In the genomic region with DNA sequence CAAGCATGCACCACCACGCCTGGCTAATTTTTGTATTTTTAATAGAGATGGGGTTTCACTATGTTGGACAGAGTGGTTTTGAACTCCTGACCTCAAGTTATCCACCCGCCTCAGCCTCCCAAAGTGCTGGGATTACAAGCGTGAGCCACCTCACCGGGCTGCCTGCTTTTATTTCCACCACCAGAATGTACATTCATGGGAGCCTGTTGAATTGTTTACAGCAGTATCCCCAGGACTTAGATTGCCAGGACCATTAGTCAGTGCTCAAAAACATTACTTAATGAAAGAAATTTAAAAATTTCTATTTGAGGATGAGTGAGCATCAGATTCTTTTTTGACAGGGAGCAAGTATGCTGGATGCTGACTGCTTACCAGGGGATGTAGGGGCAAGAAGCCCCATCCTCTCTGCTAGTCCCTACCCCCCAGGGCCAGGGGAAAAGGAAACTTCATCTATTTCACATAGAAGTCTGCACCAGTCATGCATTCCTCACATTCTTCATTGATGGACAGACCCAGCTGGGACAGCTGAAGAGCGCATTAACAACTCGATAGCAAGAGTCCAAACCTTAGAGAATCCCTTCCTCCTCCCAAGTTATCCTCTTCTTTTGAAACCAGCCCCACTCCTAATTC, we compare ENCODE assay signal across 17 cellular contexts. TPM values are rescaled to one million over a fixed set of nuclear protein-coding genes. Genes with fewer than 3 reads are reported as not detected.
A peak's percentile ranks its signal among the peaks of the same experiment; 100 is the strongest.
DNase-seq lines count a peak whose midpoint lies in the region; ATAC-seq and TF ChIP-seq lines count a peak whose summit lies in the region.
"Had no signal": no experiment of that assay in that cellular context is flagged by ENCODE, and none has a peak within 500 bp of the region (broad histone marks: within the 10 kb centered on the region; RNA-seq: fewer than 3 reads in every experiment).

No MANE protein-coding gene starts in this region.

- no peak overlapping the region for H3K23ac ChIP-seq in trophoblast cell (ENCODE audit: low read length)

- no peak overlapping the region for H3K14ac ChIP-seq in trophoblast cell (ENCODE audit: low read length)

- no peak overlapping the region for H3K18ac ChIP-seq in trophoblast cell (ENCODE audit: low read length)

- no peaks in the 10 kb centered on the region for H3K9me2 ChIP-seq in GM23248 (ENCODE audit: insufficient read depth)

- H2AFZ ChIP-seq in GM23248 (peak overlapping the region; percentile 25; the same call in 1 of the 2 replicates), trophoblast cell (ENCODE audit: insufficient read depth, low read length, poor library complexity) (no peak overlapping the region)

- no peak overlapping the region for H3K4ac ChIP-seq in trophoblast cell (ENCODE audit: low read depth, low read length)

- peaks cover 19% of the 10 kb centered on the region for H3K4me1 ChIP-seq in GM23248 (ENCODE audit: insufficient read depth)
- H3K4me1 ChIP-seq in SJSA1 (replicated peaks) = peaks cover 26% of the 10 kb centered on the region
- no peaks in the 10 kb centered on the region for H3K4me1 ChIP-seq in trophoblast cell (ENCODE audit: control insufficient read depth in 1 of 2, insufficient read depth in 2 of 2, low read length in 2 of 2)
- no peaks in the 10 kb centered on the region for H3K4me1 ChIP-seq in breast epithelium
- H3K4me1 ChIP-seq: colonic mucosa, gastrocnemius medialis had no signal

- ATAC-seq in GM21367 (IDR thresholded peaks at IDR 0.05; ENCODE audit: unreplicated experiment) = no peak
- ATAC-seq: activated CD8-positive, alpha-beta T cell treated with anti-CD3 and anti-CD28 coated beads, Interleukin-2, amount 10 ng/mL, durations not matched to agents 7 days and 5 days; gastrocnemius medialis; left colon had no signal

- H4K8ac ChIP-seq in trophoblast cell (ENCODE audit: low read depth, low read length) = no peak overlapping the region

- H3K9ac ChIP-seq in GM23248 (no peak overlapping the region), trophoblast cell (ENCODE audit: low read length) (no peak overlapping the region)

- TF ChIP-seq POLR2A in breast epithelium (IDR thresholded peaks at IDR 0.05) = no peak

- no peaks in the 10 kb centered on the region for H3K79me1 ChIP-seq in trophoblast cell (ENCODE audit: low read length)

- H3K4me3 ChIP-seq in GM23248 (no peak overlapping the region), SJSA1 (no peak overlapping the region), fibroblast of the aortic adventitia (ENCODE audit: low read depth, low read length) (no peak overlapping the region), trophoblast cell (ENCODE audit: low read depth, low read length) (no peak overlapping the region), breast epithelium (no peak overlapping the region)
- H3K4me3 ChIP-seq: colonic mucosa, gastrocnemius medialis had no signal

- H3K4me2 ChIP-seq in GM23248 (ENCODE audit: unreplicated experiment) (peak overlapping the region; percentile 39), trophoblast cell (ENCODE audit: low read length) (peak overlapping the region; percentile 34)

- H3F3A ChIP-seq in GM23248 (ENCODE audit: insufficient read depth) = peaks cover 20% of the 10 kb centered on the region; the same call in 1 of the 2 replicates

- H4K12ac ChIP-seq in trophoblast cell (ENCODE audit: low read depth, low read length) = no peak overlapping the region

- H3K79me2 ChIP-seq in GM23248 (ENCODE audit: insufficient read depth) = no peaks in the 10 kb centered on the region
- no peaks in the 10 kb centered on the region for H3K79me2 ChIP-seq in trophoblast cell (ENCODE audit: control insufficient read depth, insufficient read depth, low read length, poor library complexity)

- no peak overlapping the region for H2BK5ac ChIP-seq in trophoblast cell (ENCODE audit: low read depth, low read length, poor library complexity)

- in situ Hi-C loops in GM23248 (cut with MboI) = loop anchor here (10.0 kb wide), 1 partner anchor 308 kb away; no protein-coding TSS in a partner anchor

- H2AK5ac ChIP-seq in trophoblast cell (ENCODE audit: low read length) = no peak overlapping the region

- WGBS in GM23248 (ENCODE audit: low coverage in 1 of 2, low lambda C conversion rate in 2 of 2, missing lambda C conversion rate in 2 of 2), 2 experiments = 59 to 74% methylated on average over 6 of the region's 6 CpGs
- WGBS in trophoblast cell (ENCODE audit: extremely low coverage, insufficient coverage, insufficient read length) = no CpG with 5 or more reads among the region's 6 CpGs

- TF ChIP-seq CTCF in fibroblast of the aortic adventitia (IDR thresholded peaks at IDR 0.05; ENCODE audit: insufficient read depth, low read length) = no peak
- no peak for TF ChIP-seq CTCF in breast epithelium (IDR thresholded peaks at IDR 0.05)

- intact Hi-C loops in breast epithelium (cut with DNase I; ENCODE audit: low total_unique reads) = no loop called here

- no peaks in the 10 kb centered on the region for H4K20me1 ChIP-seq in GM23248 (ENCODE audit: insufficient read depth)

- DNase-seq in GM23248 (peak; percentile 71), SJSA1 (ENCODE audit: low read depth in 1 of 2, low spot score in 2 of 2) (peak; percentile 92 to 95), fibroblast of the aortic adventitia (ENCODE audit: low read depth) (peak; percentile 54), trophoblast cell (peak in 1 of 2 donors; percentile 9), breast epithelium (ENCODE audit: low spot score in 2 of 2) (no peak)
- DNase-seq in activated naive CD4-positive, alpha-beta T cell treated with Interleukin-2 at 50 U/mL for 16 hours = no peak
- DNase-seq in activated CD4-positive, alpha-beta T cell treated with anti-CD3 and anti-CD28 coated beads for 1 hour = no peak
- DNase-seq: activated CD8-positive, alpha-beta T cell treated with anti-CD3 and anti-CD28 coated beads, Interleukin-2, amount 10 ng/mL, durations not matched to agents 7 days and 5 days; activated gamma-delta T cell; colonic mucosa; gastrocnemius medialis; Karpas-422; left colon; NCI-H2029; stimulated activated CD4-positive, alpha-beta T cell treated with anti-CD3 and anti-CD28 coated beads, Interleukin-15, amount 100 ng/mL, for 24 hours; T-helper 2 cell had no signal

- H3K36me3 ChIP-seq in GM23248 (ENCODE audit: low read depth) (no peaks in the 10 kb centered on the region), SJSA1 (no peaks in the 10 kb centered on the region), trophoblast cell (ENCODE audit: control insufficient read depth in 1 of 2, insufficient read depth in 2 of 2, low read length in 2 of 2) (no peaks in the 10 kb centered on the region), breast epithelium (no peaks in the 10 kb centered on the region)
- H3K36me3 ChIP-seq: colonic mucosa, gastrocnemius medialis had no signal

- no peaks in the 10 kb centered on the region for H3K27me3 ChIP-seq in GM23248 (replicated peaks; ENCODE audit: insufficient read depth)
- no peaks in the 10 kb centered on the region for H3K27me3 ChIP-seq in SJSA1 (replicated peaks)
- no peaks in the 10 kb centered on the region for H3K27me3 ChIP-seq in trophoblast cell (ENCODE audit: insufficient read depth, low read length)
- H3K27me3 ChIP-seq in breast epithelium = no peaks in the 10 kb centered on the region
- H3K27me3 ChIP-seq: colonic mucosa had no signal

- H3K9me3 ChIP-seq in GM23248 (ENCODE audit: low read depth) (peaks cover 3% of the 10 kb centered on the region), SJSA1 (replicated peaks) (no peaks in the 10 kb centered on the region), trophoblast cell (ENCODE audit: insufficient read depth, low read depth, low read length) (no peaks in the 10 kb centered on the region), breast epithelium (no peaks in the 10 kb centered on the region)
- H3K9me3 ChIP-seq: colonic mucosa, gastrocnemius medialis had no signal

- H2BK12ac ChIP-seq in trophoblast cell (ENCODE audit: low read length) = no peak overlapping the region

- no peak overlapping the region for H4K91ac ChIP-seq in trophoblast cell (ENCODE audit: low read depth, low read length)

- peak overlapping the region; percentile 50 for H3K27ac ChIP-seq in GM23248
- H3K27ac ChIP-seq in SJSA1 = peak overlapping the region; percentile 76
- H3K27ac ChIP-seq in trophoblast cell (ENCODE audit: low read depth, low read length) = peak overlapping the region; percentile 25
- H3K27ac ChIP-seq in breast epithelium = no peak overlapping the region
- H3K27ac ChIP-seq: colonic mucosa, gastrocnemius medialis had no signal

- H2BK120ac ChIP-seq in trophoblast cell (ENCODE audit: insufficient read depth, low read length, poor library complexity) = no peak overlapping the region

RNA-seq across cellular contexts. Expression of a gene that starts 10.3 kb away (rescaled TPM):
- 195 and 201 TPM in 2 replicates for total RNA-seq in GM23248 (2014; rRNA removed; shearing (Covaris generic))
- polyA plus RNA-seq in GM23248 (2016; fragmentation: Nextera tagmentation; extraction: Ambion mirVana) = 145 and 150 TPM in 2 replicates
- total RNA-seq in SJSA1 (2014; rRNA removed; shearing (Covaris generic)) = 30.4 and 39.2 TPM in 2 replicates
- total RNA-seq in fibroblast of the aortic adventitia (ENCODE audit: low replicate concordance) = 17.6 and 145 TPM in 2 replicates
- polyA plus RNA-seq in trophoblast cell (2013) = 4.3 and 4.7 TPM in 2 replicates
- 10 to 100 TPM; 22.0 to 23.1 (median 22.1) TPM for total RNA-seq in breast epithelium

Comparison
In these comparisons a context has a peak if more than half of its experiments do, and no peak if none do; other contexts are left out.
1. DNase-seq: peak in GM23248 (single experiment), SJSA1 (2 of 2) and fibroblast of the aortic adventitia (single experiment); none in activated naive CD4-positive, alpha-beta T cell treated with Interleukin-2 at 50 U/mL for 16 hours (single experiment), breast epithelium (0 of 2) and activated CD4-positive, alpha-beta T cell treated with anti-CD3 and anti-CD28 coated beads for 1 hour (single experiment).
2. H3K27ac ChIP-seq: peak in GM23248 (single experiment), SJSA1 (single experiment) and trophoblast cell (single experiment); none in breast epithelium (0 of 2).